3 cellular contexts compared by ENCODE assay signal in genomic region chr2:191785651-191786050, GRCh38.
DNase-seq lines count a peak whose midpoint lies in the region; ATAC-seq, FAIRE-seq and TF ChIP-seq lines count a peak whose summit lies in the region.
"Not testable (repeated sequence)": the region's sequence is repeated elsewhere in the genome, so short reads cannot be mapped to it uniquely, and the experiment has no call there.

No MANE protein-coding gene starts in this region.

- H3K4me2 ChIP-seq in K562 (ENCODE audit: insufficient read depth, low read length); HepG2 (ENCODE audit: low read depth, low read length): not testable (repeated sequence)

- in situ Hi-C loops in K562 (cut with MboI); HepG2 (cut with HindIII; ENCODE audit: extremely low pct_ligation_motif_present, low pct_unique_long_range_greater_than_20kb): not testable (repeated sequence)

- not testable (repeated sequence) for H3K36me3 ChIP-seq in HEK293 (ENCODE audit: control insufficient read depth in 2 of 2, insufficient read depth in 1 of 2, low read length in 2 of 2); K562 (ENCODE audit: control insufficient read depth, insufficient read depth, low read length); HepG2 (replicated peaks in 1 of 2; ENCODE audit: control insufficient read depth in 1 of 2, insufficient read depth in 2 of 2, low read length in 2 of 2)

- H3K4me1 ChIP-seq in HEK293 (ENCODE audit: control insufficient read depth, insufficient read depth, low read length); K562 (replicated peaks in 1 of 2; ENCODE audit: control insufficient read depth in 2 of 2, insufficient read depth in 2 of 2, low read length in 2 of 2); HepG2 (ENCODE audit: insufficient read depth, low read length): not testable (repeated sequence)

- not testable (repeated sequence) for H3K27me3 ChIP-seq in K562 (ENCODE audit: control insufficient read depth in 2 of 2, insufficient read depth in 2 of 2, low read length in 2 of 2); HepG2 (ENCODE audit: control insufficient read depth in 1 of 2, insufficient read depth in 2 of 2, low read length in 2 of 2)

- TF ChIP-seq POLR2A in K562 (conservative IDR thresholded peaks at IDR 0.05); HepG2 (IDR thresholded peaks at IDR 0.05; ENCODE audit: insufficient read depth in 1 of 2, low read depth in 2 of 2, low read length in 2 of 2): not testable (repeated sequence)

- not testable (repeated sequence) for H3K4me3 ChIP-seq in HEK293 (ENCODE audit: low read depth, low read length); K562; HepG2 (replicated peaks in 1 of 3; ENCODE audit: insufficient read depth in 1 of 3, low read depth in 2 of 3, low read length in 3 of 3)

- H3K27ac ChIP-seq in HEK293 (ENCODE audit: extremely low read depth, low read depth, low read length); K562 (ENCODE audit: extremely low read depth, low read depth, low read length); HepG2 (ENCODE audit: extremely low read length, insufficient read depth, low read length): not testable (repeated sequence)

- not testable (repeated sequence) for DNase-seq in K562 (ENCODE audit: extremely low read depth in 1 of 4, low spot score in 3 of 4); HepG2 (ENCODE audit: low spot score)

- not testable (repeated sequence) for TF ChIP-seq EP300 in K562 (IDR thresholded peaks at IDR 0.05; ENCODE audit: low read length); HepG2 (IDR thresholded peaks at IDR 0.05; ENCODE audit: low read depth in 2 of 2, low read length in 2 of 2); HepG2 (CRISPR knock-in tag; IDR thresholded peaks at IDR 0.05; ENCODE audit: borderline replicate concordance)

- H3K9me3 ChIP-seq in HEK293 (ENCODE audit: control insufficient read depth, insufficient read depth, low read depth, low read length); K562 (replicated peaks; ENCODE audit: control insufficient read depth, insufficient read depth, low read depth, low read length); HepG2 (ENCODE audit: low read length): not testable (repeated sequence)

- CTCF ChIA-PET in HEK293 (lab: Yijun Ruan, JAX); K562 (lab: Yijun Ruan, JAX; ENCODE audit: low intra/inter-chr PET ratio); HepG2 (lab: Yijun Ruan, JAX; ENCODE audit: low intra/inter-chr PET ratio, low total read pairs): not testable (repeated sequence)

- not testable (repeated sequence) for H3K79me2 ChIP-seq in K562 (ENCODE audit: control insufficient read depth, insufficient read depth, low read length); HepG2 (ENCODE audit: insufficient read depth, low read length)

- not testable (repeated sequence) for H3K9ac ChIP-seq in K562 (ENCODE audit: insufficient read depth in 1 of 2, low read depth in 2 of 2, low read length in 2 of 2); HepG2 (ENCODE audit: insufficient read depth, low read depth, low read length)

- not testable (repeated sequence) for ATAC-seq in K562, HepG2

- FAIRE-seq in K562 (lab: Jason Lieb, UNC); HepG2 (lab: Jason Lieb, UNC): not testable (repeated sequence)

- intact Hi-C loops in K562 (cut with micrococcal nuclease); HepG2 (cut with micrococcal nuclease; ENCODE audit: unreplicated experiment): not testable (repeated sequence)

- not testable (repeated sequence) for TF ChIP-seq RAD21 in K562 (CRISPR knock-in tag; conservative IDR thresholded peaks at IDR 0.05 in 1 of 2, IDR thresholded peaks at IDR 0.05 in 1 of 2); HepG2 (CRISPR knock-in tag; IDR thresholded peaks at IDR 0.05)

- not testable (repeated sequence) for BruUV-seq in K562 (replicated peaks; lab: Mats Ljungman, UMichigan); HepG2 (replicated peaks; lab: Mats Ljungman, UMichigan)

- H3K9me1 ChIP-seq in K562 (ENCODE audit: control insufficient read depth, insufficient read depth, low read length), result not testable (repeated sequence)

- H2AFZ ChIP-seq in K562 (ENCODE audit: low read depth, low read length); HepG2 (ENCODE audit: low read length): not testable (repeated sequence)

- 13% methylated on average over 3 of the region's 3 CpGs for WGBS in K562 (ENCODE audit: insufficient coverage, low coverage, missing lambda C conversion rate)
- 19% methylated on average over 3 of the region's 3 CpGs for WGBS in HepG2 (ENCODE audit: low lambda C conversion rate)

- TF ChIP-seq CTCF in HEK293 (tag by site-specific recombination; IDR thresholded peaks at IDR 0.05); K562 (IDR thresholded peaks at IDR 0.05 in 2 of 3, conservative IDR thresholded peaks at IDR 0.05 in 1 of 3; ENCODE audit: insufficient read depth in 2 of 3, low read depth in 1 of 3, low read length in 3 of 3); HepG2 (CRISPR knock-in tag; IDR thresholded peaks at IDR 0.05): not testable (repeated sequence)

- POLR2A ChIA-PET in HEK293 (lab: Yijun Ruan, JAX); HepG2 (lab: Yijun Ruan, JAX): not testable (repeated sequence)
- POLR2A ChIA-PET in K562 (lab: Yijun Ruan, JAX), result interaction anchor here (1.3 kb wide), 1 partner anchor 16 kb away, joined by 3 read pairs; no protein-coding TSS in a partner anchor

- H4K20me1 ChIP-seq in K562 (replicated peaks; ENCODE audit: control insufficient read depth, insufficient read depth, low read length); HepG2 (ENCODE audit: insufficient read depth, low read length): not testable (repeated sequence)

TF ChIP-seq in HEK293, 187 proteins besides CTCF, POLR2A, EP300 and RAD21:
- peak; percentile 67 for TF ChIP-seq ZNF146 (tag by site-specific recombination; IDR thresholded peaks at IDR 0.05)

TF ChIP-seq in K562, 482 proteins besides CTCF, POLR2A, EP300 and RAD21:
- TF ChIP-seq ZNF146 (CRISPR knock-in tag; IDR thresholded peaks at IDR 0.05; ENCODE audit: unreplicated experiment), result peak; percentile 56

TF ChIP-seq in HepG2, 621 proteins besides CTCF, POLR2A, EP300 and RAD21:
- peak; percentile 80; the same call in 1 of the 2 replicates for TF ChIP-seq MNT (IDR thresholded peaks at IDR 0.05)
